In the genomic region with DNA sequence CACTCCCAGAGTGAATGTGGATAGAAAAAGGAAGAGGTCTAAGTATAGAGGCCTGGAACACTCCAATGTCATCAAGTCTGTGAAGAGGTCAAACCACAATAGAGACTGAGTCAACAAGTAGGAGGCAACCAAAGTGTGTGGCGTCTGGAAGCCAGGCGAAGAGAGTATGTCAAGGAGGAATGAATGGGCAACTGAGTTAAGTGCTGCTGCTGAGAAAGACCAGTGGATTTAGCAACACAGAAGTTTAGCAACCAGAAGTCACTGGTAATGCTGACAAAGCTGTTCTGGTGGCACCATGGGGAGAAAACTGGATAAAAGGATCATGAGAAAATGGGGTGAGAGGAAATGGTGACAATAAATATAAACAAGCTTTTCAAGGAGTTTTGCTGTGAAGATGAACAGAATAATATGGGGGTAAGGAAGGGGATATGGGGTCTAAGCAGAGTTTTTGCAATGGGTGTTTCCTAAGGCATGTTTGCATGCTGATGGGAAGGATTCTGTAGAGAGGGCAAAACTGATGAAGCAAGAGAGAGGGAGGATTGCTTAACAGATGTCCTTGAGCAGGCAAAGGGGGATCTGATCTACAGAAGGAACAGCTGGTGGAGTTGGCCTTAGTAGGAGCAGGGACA, we compare ENCODE assay signal across 1 cellular context.
TF ChIP-seq lines count a peak whose summit lies in the region.

No MANE protein-coding gene starts in this region.

TF ChIP-seq in HepG2, 621 proteins besides CTCF, POLR2A, EP300 and RAD21 (continued from another document and continues in another):
- TF ChIP-seq, protein P1, sequence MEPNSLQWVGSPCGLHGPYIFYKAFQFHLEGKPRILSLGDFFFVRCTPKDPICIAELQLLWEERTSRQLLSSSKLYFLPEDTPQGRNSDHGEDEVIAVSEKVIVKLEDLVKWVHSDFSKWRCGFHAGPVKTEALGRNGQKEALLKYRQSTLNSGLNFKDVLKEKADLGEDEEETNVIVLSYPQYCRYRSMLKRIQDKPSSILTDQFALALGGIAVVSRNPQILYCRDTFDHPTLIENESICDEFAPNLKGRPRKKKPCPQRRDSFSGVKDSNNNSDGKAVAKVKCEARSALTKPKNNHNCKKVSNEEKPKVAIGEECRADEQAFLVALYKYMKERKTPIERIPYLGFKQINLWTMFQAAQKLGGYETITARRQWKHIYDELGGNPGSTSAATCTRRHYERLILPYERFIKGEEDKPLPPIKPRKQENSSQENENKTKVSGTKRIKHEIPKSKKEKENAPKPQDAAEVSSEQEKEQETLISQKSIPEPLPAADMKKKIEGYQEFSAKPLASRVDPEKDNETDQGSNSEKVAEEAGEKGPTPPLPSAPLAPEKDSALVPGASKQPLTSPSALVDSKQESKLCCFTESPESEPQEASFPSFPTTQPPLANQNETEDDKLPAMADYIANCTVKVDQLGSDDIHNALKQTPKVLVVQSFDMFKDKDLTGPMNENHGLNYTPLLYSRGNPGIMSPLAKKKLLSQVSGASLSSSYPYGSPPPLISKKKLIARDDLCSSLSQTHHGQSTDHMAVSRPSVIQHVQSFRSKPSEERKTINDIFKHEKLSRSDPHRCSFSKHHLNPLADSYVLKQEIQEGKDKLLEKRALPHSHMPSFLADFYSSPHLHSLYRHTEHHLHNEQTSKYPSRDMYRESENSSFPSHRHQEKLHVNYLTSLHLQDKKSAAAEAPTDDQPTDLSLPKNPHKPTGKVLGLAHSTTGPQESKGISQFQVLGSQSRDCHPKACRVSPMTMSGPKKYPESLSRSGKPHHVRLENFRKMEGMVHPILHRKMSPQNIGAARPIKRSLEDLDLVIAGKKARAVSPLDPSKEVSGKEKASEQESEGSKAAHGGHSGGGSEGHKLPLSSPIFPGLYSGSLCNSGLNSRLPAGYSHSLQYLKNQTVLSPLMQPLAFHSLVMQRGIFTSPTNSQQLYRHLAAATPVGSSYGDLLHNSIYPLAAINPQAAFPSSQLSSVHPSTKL (CRISPR knock-in tag; IDR thresholded peaks at IDR 0.05): peak; percentile 53
- TF ChIP-seq, protein P2, sequence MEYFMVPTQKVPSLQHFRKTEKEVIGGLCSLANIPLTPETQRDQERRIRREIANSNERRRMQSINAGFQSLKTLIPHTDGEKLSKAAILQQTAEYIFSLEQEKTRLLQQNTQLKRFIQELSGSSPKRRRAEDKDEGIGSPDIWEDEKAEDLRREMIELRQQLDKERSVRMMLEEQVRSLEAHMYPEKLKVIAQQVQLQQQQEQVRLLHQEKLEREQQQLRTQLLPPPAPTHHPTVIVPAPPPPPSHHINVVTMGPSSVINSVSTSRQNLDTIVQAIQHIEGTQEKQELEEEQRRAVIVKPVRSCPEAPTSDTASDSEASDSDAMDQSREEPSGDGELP (IDR thresholded peaks at IDR 0.05; ENCODE audit: borderline replicate concordance, low read depth): peak; percentile 87
- peak; percentile 79 for TF ChIP-seq ZBTB7B (CRISPR knock-in tag; IDR thresholded peaks at IDR 0.05)
- no peak for TF ChIP-seq ZFP62 (CRISPR knock-in tag; IDR thresholded peaks at IDR 0.05)
- TF ChIP-seq SAP130 (CRISPR knock-in tag; IDR thresholded peaks at IDR 0.05; ENCODE audit: low read depth): peak; percentile 29; the same call in 1 of the 2 replicates
- TF ChIP-seq ZNF33B (CRISPR knock-in tag; IDR thresholded peaks at IDR 0.05): no peak
- TF ChIP-seq SOX6 (IDR thresholded peaks at IDR 0.05): no peak
- peak; percentile 84 for TF ChIP-seq SOX6 (CRISPR knock-in tag; IDR thresholded peaks at IDR 0.05)
- peak; percentile 54; the same call in 1 of the 2 replicates for TF ChIP-seq ZNF24 (IDR thresholded peaks at IDR 0.05)
- TF ChIP-seq, protein P3, sequence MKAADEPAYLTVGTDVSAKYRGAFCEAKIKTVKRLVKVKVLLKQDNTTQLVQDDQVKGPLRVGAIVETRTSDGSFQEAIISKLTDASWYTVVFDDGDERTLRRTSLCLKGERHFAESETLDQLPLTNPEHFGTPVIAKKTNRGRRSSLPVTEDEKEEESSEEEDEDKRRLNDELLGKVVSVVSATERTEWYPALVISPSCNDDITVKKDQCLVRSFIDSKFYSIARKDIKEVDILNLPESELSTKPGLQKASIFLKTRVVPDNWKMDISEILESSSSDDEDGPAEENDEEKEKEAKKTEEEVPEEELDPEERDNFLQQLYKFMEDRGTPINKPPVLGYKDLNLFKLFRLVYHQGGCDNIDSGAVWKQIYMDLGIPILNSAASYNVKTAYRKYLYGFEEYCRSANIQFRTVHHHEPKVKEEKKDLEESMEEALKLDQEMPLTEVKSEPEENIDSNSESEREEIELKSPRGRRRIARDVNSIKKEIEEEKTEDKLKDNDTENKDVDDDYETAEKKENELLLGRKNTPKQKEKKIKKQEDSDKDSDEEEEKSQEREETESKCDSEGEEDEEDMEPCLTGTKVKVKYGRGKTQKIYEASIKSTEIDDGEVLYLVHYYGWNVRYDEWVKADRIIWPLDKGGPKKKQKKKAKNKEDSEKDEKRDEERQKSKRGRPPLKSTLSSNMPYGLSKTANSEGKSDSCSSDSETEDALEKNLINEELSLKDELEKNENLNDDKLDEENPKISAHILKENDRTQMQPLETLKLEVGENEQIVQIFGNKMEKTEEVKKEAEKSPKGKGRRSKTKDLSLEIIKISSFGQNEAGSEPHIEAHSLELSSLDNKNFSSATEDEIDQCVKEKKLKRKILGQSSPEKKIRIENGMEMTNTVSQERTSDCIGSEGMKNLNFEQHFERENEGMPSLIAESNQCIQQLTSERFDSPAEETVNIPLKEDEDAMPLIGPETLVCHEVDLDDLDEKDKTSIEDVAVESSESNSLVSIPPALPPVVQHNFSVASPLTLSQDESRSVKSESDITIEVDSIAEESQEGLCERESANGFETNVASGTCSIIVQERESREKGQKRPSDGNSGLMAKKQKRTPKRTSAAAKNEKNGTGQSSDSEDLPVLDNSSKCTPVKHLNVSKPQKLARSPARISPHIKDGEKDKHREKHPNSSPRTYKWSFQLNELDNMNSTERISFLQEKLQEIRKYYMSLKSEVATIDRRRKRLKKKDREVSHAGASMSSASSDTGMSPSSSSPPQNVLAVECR (CRISPR knock-in tag; IDR thresholded peaks at IDR 0.05; ENCODE audit: borderline replicate concordance): peak; percentile 50; the same call in 1 of the 2 replicates
- TF ChIP-seq FOXP1 (IDR thresholded peaks at IDR 0.05): no peak
- peak; percentile 51 for TF ChIP-seq FOXP1 (CRISPR knock-in tag; IDR thresholded peaks at IDR 0.05)
- TF ChIP-seq, protein P4, sequence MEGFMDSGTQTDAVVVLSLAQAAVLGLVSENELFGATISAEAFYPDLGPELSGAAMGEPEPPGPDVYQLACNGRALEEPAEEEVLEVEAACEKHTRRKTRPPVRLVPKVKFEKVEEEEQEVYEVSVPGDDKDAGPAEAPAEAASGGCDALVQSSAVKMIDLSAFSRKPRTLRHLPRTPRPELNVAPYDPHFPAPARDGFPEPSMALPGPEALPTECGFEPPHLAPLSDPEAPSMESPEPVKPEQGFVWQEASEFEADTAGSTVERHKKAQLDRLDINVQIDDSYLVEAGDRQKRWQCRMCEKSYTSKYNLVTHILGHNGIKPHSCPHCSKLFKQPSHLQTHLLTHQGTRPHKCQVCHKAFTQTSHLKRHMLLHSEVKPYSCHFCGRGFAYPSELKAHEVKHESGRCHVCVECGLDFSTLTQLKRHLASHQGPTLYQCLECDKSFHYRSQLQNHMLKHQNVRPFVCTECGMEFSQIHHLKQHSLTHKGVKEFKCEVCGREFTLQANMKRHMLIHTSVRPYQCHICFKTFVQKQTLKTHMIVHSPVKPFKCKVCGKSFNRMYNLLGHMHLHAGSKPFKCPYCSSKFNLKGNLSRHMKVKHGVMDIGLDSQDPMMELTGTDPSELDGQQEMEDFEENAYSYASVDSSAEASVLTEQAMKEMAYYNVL (CRISPR knock-in tag; IDR thresholded peaks at IDR 0.05; ENCODE audit: borderline replicate concordance): peak; percentile 78; the same call in 1 of the 2 replicates
- TF ChIP-seq GATAD2A (CRISPR knock-in tag; IDR thresholded peaks at IDR 0.05): peak; percentile 95
- 0 out of 2 replicates have a peak, but pooled peaks have one; percentile 44 for TF ChIP-seq KMT2B (CRISPR knock-in tag; IDR thresholded peaks at IDR 0.05)
- peak; percentile 64; the same call in 1 of the 2 replicates for TF ChIP-seq HDAC1 (CRISPR knock-in tag; IDR thresholded peaks at IDR 0.05)
- TF ChIP-seq, protein P5, sequence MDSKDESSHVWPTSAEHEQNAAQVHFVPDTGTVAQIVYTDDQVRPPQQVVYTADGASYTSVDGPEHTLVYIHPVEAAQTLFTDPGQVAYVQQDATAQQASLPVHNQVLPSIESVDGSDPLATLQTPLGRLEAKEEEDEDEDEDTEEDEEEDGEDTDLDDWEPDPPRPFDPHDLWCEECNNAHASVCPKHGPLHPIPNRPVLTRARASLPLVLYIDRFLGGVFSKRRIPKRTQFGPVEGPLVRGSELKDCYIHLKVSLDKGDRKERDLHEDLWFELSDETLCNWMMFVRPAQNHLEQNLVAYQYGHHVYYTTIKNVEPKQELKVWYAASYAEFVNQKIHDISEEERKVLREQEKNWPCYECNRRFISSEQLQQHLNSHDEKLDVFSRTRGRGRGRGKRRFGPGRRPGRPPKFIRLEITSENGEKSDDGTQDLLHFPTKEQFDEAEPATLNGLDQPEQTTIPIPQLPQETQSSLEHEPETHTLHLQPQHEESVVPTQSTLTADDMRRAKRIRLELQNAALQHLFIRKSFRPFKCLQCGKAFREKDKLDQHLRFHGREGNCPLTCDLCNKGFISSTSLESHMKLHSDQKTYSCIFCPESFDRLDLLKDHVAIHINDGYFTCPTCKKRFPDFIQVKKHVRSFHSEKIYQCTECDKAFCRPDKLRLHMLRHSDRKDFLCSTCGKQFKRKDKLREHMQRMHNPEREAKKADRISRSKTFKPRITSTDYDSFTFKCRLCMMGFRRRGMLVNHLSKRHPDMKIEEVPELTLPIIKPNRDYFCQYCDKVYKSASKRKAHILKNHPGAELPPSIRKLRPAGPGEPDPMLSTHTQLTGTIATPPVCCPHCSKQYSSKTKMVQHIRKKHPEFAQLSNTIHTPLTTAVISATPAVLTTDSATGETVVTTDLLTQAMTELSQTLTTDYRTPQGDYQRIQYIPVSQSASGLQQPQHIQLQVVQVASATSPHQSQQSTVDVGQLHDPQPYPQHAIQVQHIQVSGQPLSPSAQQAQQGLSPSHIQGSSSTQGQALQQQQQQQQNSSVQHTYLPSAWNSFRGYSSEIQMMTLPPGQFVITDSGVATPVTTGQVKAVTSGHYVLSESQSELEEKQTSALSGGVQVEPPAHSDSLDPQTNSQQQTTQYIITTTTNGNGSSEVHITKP (CRISPR knock-in tag; IDR thresholded peaks at IDR 0.05; ENCODE audit: low read depth): 0 out of 2 replicates have a peak, but pooled peaks have one; percentile 65
- TF ChIP-seq, protein P6, sequence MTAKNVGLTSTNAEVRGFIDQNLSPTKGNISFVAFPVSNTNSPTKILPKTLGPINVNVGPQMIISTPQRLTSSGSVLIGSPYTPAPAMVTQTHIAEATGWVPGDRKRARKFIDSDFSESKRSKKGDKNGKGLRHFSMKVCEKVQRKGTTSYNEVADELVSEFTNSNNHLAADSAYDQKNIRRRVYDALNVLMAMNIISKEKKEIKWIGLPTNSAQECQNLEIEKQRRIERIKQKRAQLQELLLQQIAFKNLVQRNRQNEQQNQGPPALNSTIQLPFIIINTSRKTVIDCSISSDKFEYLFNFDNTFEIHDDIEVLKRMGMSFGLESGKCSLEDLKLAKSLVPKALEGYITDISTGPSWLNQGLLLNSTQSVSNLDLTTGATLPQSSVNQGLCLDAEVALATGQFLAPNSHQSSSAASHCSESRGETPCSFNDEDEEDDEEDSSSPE (CRISPR knock-in tag; IDR thresholded peaks at IDR 0.05): peak; percentile 33
- no peak for TF ChIP-seq CREM (IDR thresholded peaks at IDR 0.05)
- no peak for TF ChIP-seq CREM (CRISPR knock-in tag; IDR thresholded peaks at IDR 0.05)
- TF ChIP-seq GATAD1 (CRISPR knock-in tag; IDR thresholded peaks at IDR 0.05): peak; percentile 25; the same call in 1 of the 2 replicates
- TF ChIP-seq NR2F6 (IDR thresholded peaks at IDR 0.05): peak; percentile 84
- TF ChIP-seq NR2F6 (CRISPR knock-in tag; IDR thresholded peaks at IDR 0.05): peak; percentile 82
- no peak for TF ChIP-seq MAZ (IDR thresholded peaks at IDR 0.05; ENCODE audit: borderline replicate concordance, low read depth, low read length)
- TF ChIP-seq MAZ (CRISPR knock-in tag; IDR thresholded peaks at IDR 0.05; ENCODE audit: low read depth): no peak
- peak; percentile 35; the same call in 1 of the 2 replicates for TF ChIP-seq SMC3 (IDR thresholded peaks at IDR 0.05; ENCODE audit: low read length)
- TF ChIP-seq CEBPB (IDR thresholded peaks at IDR 0.05; ENCODE audit: borderline replicate concordance, low read depth, low read length): peak; percentile 99
- no peak for TF ChIP-seq SOX13 (IDR thresholded peaks at IDR 0.05)
- peak in 1 of 2 experiments; percentile 69; a peak in 2 of 4 replicates for TF ChIP-seq SOX13 (CRISPR knock-in tag; conservative IDR thresholded peaks at IDR 0.05 in 1 of 2, IDR thresholded peaks at IDR 0.05 in 1 of 2)
- TF ChIP-seq CEBPG (CRISPR knock-in tag; IDR thresholded peaks at IDR 0.05): peak; percentile 100
- TF ChIP-seq TARDBP (CRISPR knock-in tag; IDR thresholded peaks at IDR 0.05): peak; percentile 63; the same call in 1 of the 2 replicates
- peak; percentile 91 to 94 for TF ChIP-seq MAFK (conservative IDR thresholded peaks at IDR 0.05 in 1 of 2, IDR thresholded peaks at IDR 0.05 in 1 of 2; ENCODE audit: low read length in 2 of 2)
- TF ChIP-seq, protein P7, sequence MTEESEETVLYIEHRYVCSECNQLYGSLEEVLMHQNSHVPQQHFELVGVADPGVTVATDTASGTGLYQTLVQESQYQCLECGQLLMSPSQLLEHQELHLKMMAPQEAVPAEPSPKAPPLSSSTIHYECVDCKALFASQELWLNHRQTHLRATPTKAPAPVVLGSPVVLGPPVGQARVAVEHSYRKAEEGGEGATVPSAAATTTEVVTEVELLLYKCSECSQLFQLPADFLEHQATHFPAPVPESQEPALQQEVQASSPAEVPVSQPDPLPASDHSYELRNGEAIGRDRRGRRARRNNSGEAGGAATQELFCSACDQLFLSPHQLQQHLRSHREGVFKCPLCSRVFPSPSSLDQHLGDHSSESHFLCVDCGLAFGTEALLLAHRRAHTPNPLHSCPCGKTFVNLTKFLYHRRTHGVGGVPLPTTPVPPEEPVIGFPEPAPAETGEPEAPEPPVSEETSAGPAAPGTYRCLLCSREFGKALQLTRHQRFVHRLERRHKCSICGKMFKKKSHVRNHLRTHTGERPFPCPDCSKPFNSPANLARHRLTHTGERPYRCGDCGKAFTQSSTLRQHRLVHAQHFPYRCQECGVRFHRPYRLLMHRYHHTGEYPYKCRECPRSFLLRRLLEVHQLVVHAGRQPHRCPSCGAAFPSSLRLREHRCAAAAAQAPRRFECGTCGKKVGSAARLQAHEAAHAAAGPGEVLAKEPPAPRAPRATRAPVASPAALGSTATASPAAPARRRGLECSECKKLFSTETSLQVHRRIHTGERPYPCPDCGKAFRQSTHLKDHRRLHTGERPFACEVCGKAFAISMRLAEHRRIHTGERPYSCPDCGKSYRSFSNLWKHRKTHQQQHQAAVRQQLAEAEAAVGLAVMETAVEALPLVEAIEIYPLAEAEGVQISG (CRISPR knock-in tag; IDR thresholded peaks at IDR 0.05): peak; percentile 52; the same call in 1 of the 2 replicates
- TF ChIP-seq HHEX (CRISPR knock-in tag; IDR thresholded peaks at IDR 0.05): peak; percentile 9; the same call in 1 of the 2 replicates
- peak; percentile 81 for TF ChIP-seq FOXA3 (CRISPR knock-in tag; IDR thresholded peaks at IDR 0.05)
- 0 out of 2 replicates have a peak, but pooled peaks have one; percentile 20 for TF ChIP-seq PHF8 (CRISPR knock-in tag; IDR thresholded peaks at IDR 0.05)
- no peak for TF ChIP-seq CBX5 (CRISPR knock-in tag; IDR thresholded peaks at IDR 0.05; ENCODE audit: borderline replicate concordance)
- TF ChIP-seq RCOR2 (CRISPR knock-in tag; IDR thresholded peaks at IDR 0.05): 0 out of 2 replicates have a peak, but pooled peaks have one; percentile 38
- peak in 1 of 2 experiments; percentile 68; a peak in 2 of 4 replicates for TF ChIP-seq KLF16 (CRISPR knock-in tag; IDR thresholded peaks at IDR 0.05)
- TF ChIP-seq BCL6 (CRISPR knock-in tag; IDR thresholded peaks at IDR 0.05): peak; percentile 67
- no peak; the same call in 1 of the 2 replicates for TF ChIP-seq NR2C2 (CRISPR knock-in tag; IDR thresholded peaks at IDR 0.05; ENCODE audit: borderline replicate concordance)
